In genomic region chr4:81522711-81523110, GRCh38 we compare ENCODE assay signal across 24 cellular contexts. TPM values are rescaled to one million over a fixed set of nuclear protein-coding genes. Genes with fewer than 3 reads are reported as not detected.
"Had no signal": no experiment of that assay in that cellular context is flagged by ENCODE, and none has a peak within 500 bp of the region (broad histone marks: within the 10 kb centered on the region; RNA-seq: fewer than 3 reads in every experiment).

No MANE protein-coding gene starts in this region.

- H3K27me3 Mint-ChIP-seq: naive thymus-derived CD4-positive, alpha-beta T cell; stimulated activated naive CD8-positive, alpha-beta T cell treated with anti-CD3 and anti-CD28 coated beads, Interleukin-15, amount 100 ng/mL, for 72 hours had no signal

- H3K27ac ChIP-seq: foreskin keratinocyte, hepatocyte, psoas muscle, right lobe of liver, testis, upper lobe of right lung, vagina had no signal

- H3K27me3 ChIP-seq: foreskin keratinocyte, hepatocyte, right lobe of liver, testis, tibial nerve, upper lobe of right lung, vagina had no signal

- H3K4me1 ChIP-seq: foreskin keratinocyte, psoas muscle, right lobe of liver, testis, upper lobe of right lung, vagina had no signal

- H3K9me3 Mint-ChIP-seq: endodermal cell; nephron progenitor cell; stimulated activated effector memory CD8-positive, alpha-beta T cell treated with anti-CD3 and anti-CD28 coated beads, Interleukin-12 subunit alpha, Interleukin-12 subunit beta, amount 100 ng/mL, for 72 hours had no signal

- H3K4me3 ChIP-seq: hepatocyte, psoas muscle, right lobe of liver, testis, tibial nerve, upper lobe of right lung, vagina had no signal

- ATAC-seq: foreskin keratinocyte; left colon; naive thymus-derived CD4-positive, alpha-beta T cell; psoas muscle; right lobe of liver; stimulated activated effector memory CD8-positive, alpha-beta T cell treated with anti-CD3 and anti-CD28 coated beads, Interleukin-12 subunit alpha, Interleukin-12 subunit beta, amount 100 ng/mL, for 72 hours; stimulated activated naive CD8-positive, alpha-beta T cell treated with anti-CD3 and anti-CD28 coated beads, Interleukin-15, amount 100 ng/mL, for 72 hours; upper lobe of right lung had no signal

- H3K4me3 Mint-ChIP-seq: endodermal cell; naive thymus-derived CD4-positive, alpha-beta T cell; nephron progenitor cell; stimulated activated effector memory CD8-positive, alpha-beta T cell treated with anti-CD3 and anti-CD28 coated beads, Interleukin-12 subunit alpha, Interleukin-12 subunit beta, amount 100 ng/mL, for 72 hours; stimulated activated naive CD8-positive, alpha-beta T cell treated with anti-CD3 and anti-CD28 coated beads, Interleukin-15, amount 100 ng/mL, for 72 hours had no signal

- H3K9me3 ChIP-seq: psoas muscle, right lobe of liver, upper lobe of right lung, vagina had no signal

- H3K36me3 ChIP-seq: right lobe of liver, tibial nerve, upper lobe of right lung, vagina had no signal

- H3K36me3 Mint-ChIP-seq: stimulated activated effector memory CD8-positive, alpha-beta T cell treated with anti-CD3 and anti-CD28 coated beads, Interleukin-12 subunit alpha, Interleukin-12 subunit beta, amount 100 ng/mL, for 72 hours had no signal

- H3K4me1 Mint-ChIP-seq: stimulated activated effector memory CD8-positive, alpha-beta T cell treated with anti-CD3 and anti-CD28 coated beads, Interleukin-12 subunit alpha, Interleukin-12 subunit beta, amount 100 ng/mL, for 72 hours had no signal

- DNase-seq: effector CD4-positive, alpha-beta T cell; endodermal cell; erythroblast; foreskin keratinocyte; head of caudate nucleus; kidney; left colon; mesendoderm; naive thymus-derived CD4-positive, alpha-beta T cell; nephron progenitor cell; psoas muscle; retina; right lobe of liver; stimulated activated CD4-positive, alpha-beta T cell treated with anti-CD3 and anti-CD28 coated beads, Interleukin-4, amount 100 ng/mL, for 1 hour; stimulated activated CD8-positive, alpha-beta memory T cell treated with anti-CD3 and anti-CD28 coated beads, Interleukin-4, amount 100 ng/mL, for 48 hours; stimulated activated naive CD8-positive, alpha-beta T cell treated with anti-CD3 and anti-CD28 coated beads, Interleukin-15, amount 100 ng/mL, for 72 hours; testis; upper lobe of right lung had no signal

- H3K27ac Mint-ChIP-seq: endodermal cell; naive thymus-derived CD4-positive, alpha-beta T cell; stimulated activated effector memory CD8-positive, alpha-beta T cell treated with anti-CD3 and anti-CD28 coated beads, Interleukin-12 subunit alpha, Interleukin-12 subunit beta, amount 100 ng/mL, for 72 hours; stimulated activated naive CD8-positive, alpha-beta T cell treated with anti-CD3 and anti-CD28 coated beads, Interleukin-15, amount 100 ng/mL, for 72 hours had no signal

RNA-seq across cellular contexts. Expression of gene RASGEF1B, which starts 51.0 kb away (rescaled TPM):
- total RNA-seq: endothelial cell of umbilical vein, lung microvascular endothelial cell had no signal
